In the genomic region with DNA sequence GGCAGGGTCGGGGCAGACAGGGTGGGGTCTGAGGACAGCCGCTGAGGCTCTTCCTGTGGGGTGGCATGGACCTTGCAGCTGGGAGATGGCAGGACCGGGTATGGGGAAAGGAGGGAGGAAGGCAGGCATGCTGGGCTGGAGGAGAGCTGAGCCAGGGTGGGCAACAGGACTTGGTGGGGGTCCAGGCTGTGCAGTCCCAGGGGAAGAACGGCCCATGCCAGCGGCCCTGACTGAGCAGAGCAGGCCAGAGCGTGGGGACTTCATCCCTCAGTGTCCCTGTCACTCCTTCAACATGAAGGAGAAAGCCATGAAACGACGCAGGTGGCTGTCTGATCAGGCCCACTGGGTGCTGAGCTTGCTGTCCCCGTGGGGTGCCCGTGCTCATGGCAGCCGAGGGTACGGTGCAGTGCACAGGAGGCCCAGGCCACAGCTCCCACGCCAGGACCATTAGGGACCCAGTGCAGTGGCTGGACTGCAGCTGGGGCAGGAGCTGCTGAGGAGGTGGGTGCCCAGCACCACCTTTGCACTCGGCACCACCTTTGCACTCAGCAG, we compare ENCODE assay signal across 19 cellular contexts.
"Had no signal": no experiment of that assay in that cellular context is flagged by ENCODE, and none has a peak within 500 bp of the region (broad histone marks: within the 10 kb centered on the region; RNA-seq: fewer than 3 reads in every experiment).

No MANE protein-coding gene starts in this region.

- H3K4me3 Mint-ChIP-seq: activated naive CD4-positive, alpha-beta T cell treated with anti-CD3 and anti-CD28 coated beads for 36 hours; natural killer cell; T-helper 1 cell treated with Interleukin-12 subunit alpha and Interleukin-12 subunit beta and Interleukin-4 antibody, amounts not matched to agents 30 μg/mL and 1 μg/mL, for 36 hours; WTC11 had no signal

- DNase-seq: activated CD4-positive, alpha-beta T cell treated with anti-CD3 and anti-CD28 coated beads, Interleukin-2, amount 50 U/mL, for 48 hours; activated CD8-positive, alpha-beta memory T cell treated with anti-CD3 and anti-CD28 coated beads, Interleukin-2, amount 50 U/mL, for 48 hours; activated naive CD4-positive, alpha-beta T cell treated with anti-CD3 and anti-CD28 coated beads for 36 hours; activated T-cell treated with anti-CD3 and anti-CD28 coated beads, Interleukin-2, amount 50 U/mL, for 48 hours; amygdala; heart right ventricle; kidney glomerular epithelial cell; left ventricle myocardium inferior; midbrain; natural killer cell; right lobe of liver; stimulated activated CD4-positive, alpha-beta T cell treated with anti-CD3 and anti-CD28 coated beads, Interleukin-4, amount 100 ng/mL, for 1 hour; T1000; trophoblast cell had no signal

- H3K4me1 ChIP-seq: body of pancreas, heart right ventricle, left ventricle myocardium inferior, right lobe of liver had no signal

- H3K27me3 ChIP-seq: body of pancreas, cardiac muscle cell, right lobe of liver had no signal

- H3K36me3 ChIP-seq: cardiac muscle cell, heart right ventricle, left ventricle myocardium inferior, right lobe of liver had no signal

- H3K27ac Mint-ChIP-seq: activated naive CD4-positive, alpha-beta T cell treated with anti-CD3 and anti-CD28 coated beads for 36 hours; natural killer cell; T-helper 1 cell treated with Interleukin-12 subunit alpha and Interleukin-12 subunit beta and Interleukin-4 antibody, amounts not matched to agents 30 μg/mL and 1 μg/mL, for 36 hours; WTC11 had no signal

- H3K4me3 ChIP-seq: body of pancreas, cardiac muscle cell, heart right ventricle, left ventricle myocardium inferior, right lobe of liver had no signal

- H3K9me3 ChIP-seq: heart right ventricle, right lobe of liver had no signal

- H3K36me3 Mint-ChIP-seq: natural killer cell had no signal

- H3K27ac ChIP-seq: body of pancreas, cardiac muscle cell, heart right ventricle, left ventricle myocardium inferior, right lobe of liver had no signal

- FAIRE-seq: endometrium had no signal

- ATAC-seq: body of pancreas, WTC11 had no signal

- H3K4me1 Mint-ChIP-seq: natural killer cell, WTC11 had no signal
